10 cellular contexts compared by ENCODE assay signal in the genomic region with DNA sequence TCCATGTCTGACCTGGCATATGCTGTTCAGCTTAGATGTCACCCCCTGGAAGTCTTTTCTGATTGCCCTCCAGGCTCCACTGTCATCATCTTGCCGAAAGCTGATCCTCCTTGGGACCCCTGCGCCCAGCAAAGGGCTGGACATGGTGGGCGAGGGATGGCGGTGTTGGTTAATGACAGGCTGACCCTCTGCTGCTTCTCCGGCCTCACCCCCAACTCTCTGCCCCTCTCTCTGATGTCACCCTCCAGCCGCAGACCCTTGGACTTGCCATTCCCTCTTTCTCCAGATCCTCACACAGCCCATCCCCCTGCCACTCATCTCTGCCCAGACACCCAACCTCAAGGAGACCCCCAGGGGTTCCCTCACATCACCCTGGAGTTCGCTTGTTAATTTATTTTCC. TPM values are rescaled to one million over a fixed set of nuclear protein-coding genes. Genes with fewer than 3 reads are reported as not detected.
DNase-seq lines count a peak whose midpoint lies in the region; ATAC-seq and TF ChIP-seq lines count a peak whose summit lies in the region.
"Had no signal": no experiment of that assay in that cellular context is flagged by ENCODE, and none has a peak within 500 bp of the region (broad histone marks: within the 10 kb centered on the region; RNA-seq: fewer than 3 reads in every experiment).

No MANE protein-coding gene starts in this region.

- no peaks in the 10 kb centered on the region for H3K9me3 ChIP-seq in suprapubic skin
- H3K9me3 ChIP-seq: pancreas had no signal

- peak overlapping the region; percentile 94 for H3K4me3 ChIP-seq in suprapubic skin

- peaks cover 57% of the 10 kb centered on the region for H3K4me1 ChIP-seq in suprapubic skin

- peak overlapping the region; percentile 65 for H3K27ac Mint-ChIP-seq in activated CD8-positive, alpha-beta memory T cell treated with anti-CD3 and anti-CD28 coated beads, Interleukin-2, amount 10 ng/mL, durations not matched to agents 7 days and 5 days
- H3K27ac Mint-ChIP-seq in activated naive CD8-positive, alpha-beta T cell treated with anti-CD3 and anti-CD28 coated beads for 36 hours, result peak overlapping the region; percentile 4
- H3K27ac Mint-ChIP-seq in mesothelial cell of epicardium, result no peak overlapping the region

- H3K27ac ChIP-seq in suprapubic skin, result peak overlapping the region; percentile 89

- H3K27me3 Mint-ChIP-seq in activated CD8-positive, alpha-beta memory T cell treated with anti-CD3 and anti-CD28 coated beads, Interleukin-2, amount 10 ng/mL, durations not matched to agents 7 days and 5 days, result no peaks in the 10 kb centered on the region
- no peaks in the 10 kb centered on the region for H3K27me3 Mint-ChIP-seq in activated naive CD8-positive, alpha-beta T cell treated with anti-CD3 and anti-CD28 coated beads for 36 hours
- peaks cover 9% of the 10 kb centered on the region for H3K27me3 Mint-ChIP-seq in mesothelial cell of epicardium (ENCODE audit: low read depth)

- peaks cover 41% of the 10 kb centered on the region for H3K4me1 Mint-ChIP-seq in activated CD8-positive, alpha-beta memory T cell treated with anti-CD3 and anti-CD28 coated beads, Interleukin-2, amount 10 ng/mL, durations not matched to agents 7 days and 5 days
- H3K4me1 Mint-ChIP-seq in activated naive CD8-positive, alpha-beta T cell treated with anti-CD3 and anti-CD28 coated beads for 36 hours, result peaks cover 41% of the 10 kb centered on the region
- peaks cover 29% of the 10 kb centered on the region for H3K4me1 Mint-ChIP-seq in mesothelial cell of epicardium

- peak overlapping the region; percentile 53 for H3K4me3 Mint-ChIP-seq in activated CD8-positive, alpha-beta memory T cell treated with anti-CD3 and anti-CD28 coated beads, Interleukin-2, amount 10 ng/mL, durations not matched to agents 7 days and 5 days
- H3K4me3 Mint-ChIP-seq in activated naive CD8-positive, alpha-beta T cell treated with anti-CD3 and anti-CD28 coated beads for 36 hours, result peak overlapping the region; percentile 55
- H3K4me3 Mint-ChIP-seq in mesothelial cell of epicardium, result peak overlapping the region; percentile 26

- TF ChIP-seq EP300 in suprapubic skin (IDR thresholded peaks at IDR 0.05), result no peak

- H3K36me3 ChIP-seq in suprapubic skin, result peaks cover 30% of the 10 kb centered on the region
- H3K36me3 ChIP-seq: pancreas had no signal

- CTCF ChIA-PET in activated CD8-positive, alpha-beta memory T cell treated with anti-CD3 and anti-CD28 coated beads, Interleukin-2, amount 10 ng/mL, durations not matched to agents 7 days and 5 days (lab: Charles Lee), result interaction anchor here (3.5 to 7.1 kb wide), 2 partner anchors 12 to 37 kb away, joined by 38 to 172 read pairs; partner anchors contain the start of gene KCNK7

- TF ChIP-seq CTCF in mesothelial cell of epicardium (IDR thresholded peaks at IDR 0.05; ENCODE audit: unreplicated experiment) (no peak), suprapubic skin (IDR thresholded peaks at IDR 0.05) (no peak)

- H3K27me3 ChIP-seq in suprapubic skin, result no peaks in the 10 kb centered on the region
- H3K27me3 ChIP-seq: pancreas had no signal

- TF ChIP-seq POLR2A in suprapubic skin (IDR thresholded peaks at IDR 0.05), result no peak

- WGBS in suprapubic skin, result 90% methylated on average over 7 of the region's 7 CpGs

- DNase-seq in activated CD8-positive, alpha-beta memory T cell treated with anti-CD3 and anti-CD28 coated beads, Interleukin-2, amount 10 ng/mL, durations not matched to agents 7 days and 5 days, result no peak
- DNase-seq in activated CD8-positive, alpha-beta memory T cell treated with anti-CD3 and anti-CD28 coated beads for 24 hours, result no peak
- DNase-seq in activated naive CD8-positive, alpha-beta T cell treated with anti-CD3 and anti-CD28 coated beads for 36 hours, result no peak
- DNase-seq in mesothelial cell of epicardium (ENCODE audit: low spot score in 2 of 2, unreplicated experiment in 2 of 2) (no peak), suprapubic skin (ENCODE audit: low spot score in 2 of 2) (no peak), NCI-H1417 (lab: John Stamatoyannopoulos, UW) (no peak)
- DNase-seq in activated effector memory CD4-positive, alpha-beta T cell treated with anti-CD3 and anti-CD28 coated beads, Interleukin-2, amount 50 U/mL, for 16 hours, result no peak
- DNase-seq: NCI-H2081 treated with DMSO at 0.1 percent for 48 hours had no signal

- no peak for ATAC-seq in activated CD8-positive, alpha-beta memory T cell treated with anti-CD3 and anti-CD28 coated beads, Interleukin-2, amount 10 ng/mL, durations not matched to agents 7 days and 5 days
- ATAC-seq in HG02571 (IDR thresholded peaks at IDR 0.05; ENCODE audit: unreplicated experiment), result no peak

- H3K9me3 Mint-ChIP-seq in activated CD8-positive, alpha-beta memory T cell treated with anti-CD3 and anti-CD28 coated beads, Interleukin-2, amount 10 ng/mL, durations not matched to agents 7 days and 5 days (ENCODE audit: low read depth), result no peaks in the 10 kb centered on the region
- H3K9me3 Mint-ChIP-seq in activated naive CD8-positive, alpha-beta T cell treated with anti-CD3 and anti-CD28 coated beads for 36 hours, result no peaks in the 10 kb centered on the region
- H3K9me3 Mint-ChIP-seq in mesothelial cell of epicardium, result no peaks in the 10 kb centered on the region

- peaks cover 24% of the 10 kb centered on the region for H3K36me3 Mint-ChIP-seq in activated CD8-positive, alpha-beta memory T cell treated with anti-CD3 and anti-CD28 coated beads, Interleukin-2, amount 10 ng/mL, durations not matched to agents 7 days and 5 days
- peaks cover 18% of the 10 kb centered on the region for H3K36me3 Mint-ChIP-seq in activated naive CD8-positive, alpha-beta T cell treated with anti-CD3 and anti-CD28 coated beads for 36 hours
- peaks cover 7% of the 10 kb centered on the region for H3K36me3 Mint-ChIP-seq in mesothelial cell of epicardium

RNA-seq across cellular contexts. Expression of gene EHBP1L1, which starts 2.3 kb away (rescaled TPM):
- total RNA-seq in activated CD8-positive, alpha-beta memory T cell treated with anti-CD3 and anti-CD28 coated beads, Interleukin-2, amount 10 ng/mL, durations not matched to agents 7 days and 5 days, result 100 to 1,000 TPM; 138 to 140 TPM
- 10 to 100 TPM; 55.7 to 60.0 TPM for total RNA-seq in activated naive CD8-positive, alpha-beta T cell treated with anti-CD3 and anti-CD28 coated beads for 36 hours
- total RNA-seq in mesothelial cell of epicardium (30.4 to 35.2 TPM (median 33.8 TPM) in 3 replicates), suprapubic skin (100 to 1,000 TPM in 1 of 4 donors, 10 to 100 TPM in 3; 40.3 to 150 (median 56.2) TPM)

RNA-seq across cellular contexts. Expression of gene FAM89B, which starts 5.8 kb away (rescaled TPM):
- 10 to 100 TPM; 36.6 to 54.2 TPM for total RNA-seq in activated CD8-positive, alpha-beta memory T cell treated with anti-CD3 and anti-CD28 coated beads, Interleukin-2, amount 10 ng/mL, durations not matched to agents 7 days and 5 days
- total RNA-seq in activated naive CD8-positive, alpha-beta T cell treated with anti-CD3 and anti-CD28 coated beads for 36 hours, result 10 to 100 TPM; 13.6 to 15.0 TPM
- 56.7 to 61.5 TPM (median 57.6 TPM) in 3 replicates for total RNA-seq in mesothelial cell of epicardium
- total RNA-seq in suprapubic skin, result 100 to 1,000 TPM in 1 of 4 donors, 10 to 100 TPM in 3; 45.2 to 103 (median 72.0) TPM

RNA-seq across cellular contexts. Expression of gene ZNRD2, which starts 7.9 kb away (rescaled TPM):
- total RNA-seq in activated CD8-positive, alpha-beta memory T cell treated with anti-CD3 and anti-CD28 coated beads, Interleukin-2, amount 10 ng/mL, durations not matched to agents 7 days and 5 days, result 10 to 100 TPM; 42.1 to 45.5 TPM
- total RNA-seq in activated naive CD8-positive, alpha-beta T cell treated with anti-CD3 and anti-CD28 coated beads for 36 hours, result 10 to 100 TPM; 59.1 to 63.3 TPM
- total RNA-seq in mesothelial cell of epicardium (23.1 to 27.8 TPM (median 27.4 TPM) in 3 replicates), suprapubic skin (10 to 100 TPM; 60.9 to 97.4 (median 77.9) TPM)

RNA-seq across cellular contexts. Expression of gene KCNK7, which starts 17.5 kb away (rescaled TPM):
- total RNA-seq in activated CD8-positive, alpha-beta memory T cell treated with anti-CD3 and anti-CD28 coated beads, Interleukin-2, amount 10 ng/mL, durations not matched to agents 7 days and 5 days, result 1 to 10 TPM in 1 of 2 experiments, under 1 TPM in 1; 0.80 to 1.1 TPM
- total RNA-seq in activated naive CD8-positive, alpha-beta T cell treated with anti-CD3 and anti-CD28 coated beads for 36 hours, result under 1 TPM; 0.37 to 0.62 TPM
- total RNA-seq in mesothelial cell of epicardium (0.95 to 2.4 TPM (median 1.7 TPM) in 3 replicates), suprapubic skin (100 to 1,000 TPM in 3 of 4 donors, 10 to 100 TPM in 1; 32.6 to 183 (median 144) TPM)

RNA-seq across cellular contexts. Expression of gene LTBP3, which starts 20.0 kb away (rescaled TPM):
- total RNA-seq in activated CD8-positive, alpha-beta memory T cell treated with anti-CD3 and anti-CD28 coated beads, Interleukin-2, amount 10 ng/mL, durations not matched to agents 7 days and 5 days, result 10 to 100 TPM; 46.2 to 46.8 TPM
- total RNA-seq in activated naive CD8-positive, alpha-beta T cell treated with anti-CD3 and anti-CD28 coated beads for 36 hours, result 10 to 100 TPM; 35.5 to 36.0 TPM
- total RNA-seq in mesothelial cell of epicardium (314 to 333 TPM (median 318 TPM) in 3 replicates), suprapubic skin (10 to 100 TPM; 65.1 to 86.7 (median 71.0) TPM)
